ENCODE assay signal across 1 cellular context in the genomic region with DNA sequence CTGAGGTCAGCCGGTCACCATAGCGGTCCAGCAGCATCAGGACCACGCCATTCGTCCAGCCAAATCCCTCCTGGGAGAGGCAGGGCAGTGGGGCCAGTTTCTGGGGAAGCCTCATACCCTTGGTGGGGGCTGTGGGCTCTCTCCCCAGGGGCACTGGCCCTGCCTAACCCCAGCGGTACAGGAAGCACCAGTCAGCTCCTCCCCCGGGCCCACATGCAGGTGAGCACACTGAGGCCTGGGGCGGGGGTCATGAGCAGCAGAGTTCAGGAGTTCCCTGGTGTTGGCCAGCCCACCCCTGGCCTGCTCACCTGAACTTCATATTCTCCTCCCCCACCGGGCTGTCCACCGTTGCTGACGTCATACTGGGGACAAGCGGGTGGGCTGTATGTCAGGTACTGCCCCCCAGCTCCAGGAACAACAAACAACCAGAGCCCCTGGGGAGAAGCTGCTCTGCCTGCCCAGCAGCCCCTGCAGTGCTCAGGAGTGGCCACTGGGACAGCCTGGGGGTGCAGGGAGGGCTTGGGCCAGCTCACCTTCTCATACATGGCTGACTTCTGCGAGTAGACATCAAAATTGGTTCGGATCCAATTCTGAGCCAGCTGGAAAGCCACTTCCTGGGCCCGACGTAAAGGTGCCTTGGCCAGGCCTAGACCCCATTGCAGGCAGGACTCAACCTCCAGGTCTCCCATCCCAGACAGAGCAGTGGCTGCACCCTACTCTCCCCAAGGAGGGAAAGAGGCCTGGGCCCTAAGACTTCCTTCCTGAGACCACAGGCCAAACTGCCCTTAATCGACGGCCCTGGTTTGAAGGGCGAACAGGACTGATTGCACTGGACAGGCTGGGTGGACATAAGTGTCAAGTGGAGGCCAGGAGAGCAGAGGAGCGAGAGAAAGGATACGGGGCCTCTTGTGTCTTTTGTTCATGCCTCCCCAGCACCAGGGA.
TF ChIP-seq lines count a peak whose summit lies in the region.

No MANE protein-coding gene starts in this region.

TF ChIP-seq in WTC11, 78 proteins besides CTCF, POLR2A, EP300 and RAD21 (continued from another document):
- TF ChIP-seq, protein P1, sequence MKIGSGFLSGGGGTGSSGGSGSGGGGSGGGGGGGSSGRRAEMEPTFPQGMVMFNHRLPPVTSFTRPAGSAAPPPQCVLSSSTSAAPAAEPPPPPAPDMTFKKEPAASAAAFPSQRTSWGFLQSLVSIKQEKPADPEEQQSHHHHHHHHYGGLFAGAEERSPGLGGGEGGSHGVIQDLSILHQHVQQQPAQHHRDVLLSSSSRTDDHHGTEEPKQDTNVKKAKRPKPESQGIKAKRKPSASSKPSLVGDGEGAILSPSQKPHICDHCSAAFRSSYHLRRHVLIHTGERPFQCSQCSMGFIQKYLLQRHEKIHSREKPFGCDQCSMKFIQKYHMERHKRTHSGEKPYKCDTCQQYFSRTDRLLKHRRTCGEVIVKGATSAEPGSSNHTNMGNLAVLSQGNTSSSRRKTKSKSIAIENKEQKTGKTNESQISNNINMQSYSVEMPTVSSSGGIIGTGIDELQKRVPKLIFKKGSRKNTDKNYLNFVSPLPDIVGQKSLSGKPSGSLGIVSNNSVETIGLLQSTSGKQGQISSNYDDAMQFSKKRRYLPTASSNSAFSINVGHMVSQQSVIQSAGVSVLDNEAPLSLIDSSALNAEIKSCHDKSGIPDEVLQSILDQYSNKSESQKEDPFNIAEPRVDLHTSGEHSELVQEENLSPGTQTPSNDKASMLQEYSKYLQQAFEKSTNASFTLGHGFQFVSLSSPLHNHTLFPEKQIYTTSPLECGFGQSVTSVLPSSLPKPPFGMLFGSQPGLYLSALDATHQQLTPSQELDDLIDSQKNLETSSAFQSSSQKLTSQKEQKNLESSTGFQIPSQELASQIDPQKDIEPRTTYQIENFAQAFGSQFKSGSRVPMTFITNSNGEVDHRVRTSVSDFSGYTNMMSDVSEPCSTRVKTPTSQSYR (CRISPR knock-in tag; IDR thresholded peaks at IDR 0.05) = 0 out of 2 replicates have a peak, but pooled peaks have one; percentile 73
- TF ChIP-seq NR1H2 (CRISPR knock-in tag; IDR thresholded peaks at IDR 0.05) (no peak), ZNF423 (CRISPR knock-in tag; IDR thresholded peaks at IDR 0.05) (peak; percentile 43), FOXP1 (CRISPR knock-in tag; IDR thresholded peaks at IDR 0.05; ENCODE audit: borderline replicate concordance) (0 out of 2 replicates have a peak, but pooled peaks have one; percentile 4), RORB (CRISPR knock-in tag; IDR thresholded peaks at IDR 0.05) (no peak), CREM (CRISPR knock-in tag; IDR thresholded peaks at IDR 0.05) (no peak), HMGA2 (CRISPR knock-in tag; IDR thresholded peaks at IDR 0.05) (no peak), ZNF138 (CRISPR knock-in tag; conservative IDR thresholded peaks at IDR 0.05) (0 out of 2 replicates have a peak, but pooled peaks have one; percentile 64), NFATC4 (CRISPR knock-in tag; IDR thresholded peaks at IDR 0.05) (no peak), NFE2L1 (CRISPR knock-in tag; IDR thresholded peaks at IDR 0.05) (no peak)
- TF ChIP-seq, protein P2, sequence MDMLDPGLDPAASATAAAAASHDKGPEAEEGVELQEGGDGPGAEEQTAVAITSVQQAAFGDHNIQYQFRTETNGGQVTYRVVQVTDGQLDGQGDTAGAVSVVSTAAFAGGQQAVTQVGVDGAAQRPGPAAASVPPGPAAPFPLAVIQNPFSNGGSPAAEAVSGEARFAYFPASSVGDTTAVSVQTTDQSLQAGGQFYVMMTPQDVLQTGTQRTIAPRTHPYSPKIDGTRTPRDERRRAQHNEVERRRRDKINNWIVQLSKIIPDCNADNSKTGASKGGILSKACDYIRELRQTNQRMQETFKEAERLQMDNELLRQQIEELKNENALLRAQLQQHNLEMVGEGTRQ (CRISPR knock-in tag; IDR thresholded peaks at IDR 0.05) = no peak
- TF ChIP-seq, protein P3, sequence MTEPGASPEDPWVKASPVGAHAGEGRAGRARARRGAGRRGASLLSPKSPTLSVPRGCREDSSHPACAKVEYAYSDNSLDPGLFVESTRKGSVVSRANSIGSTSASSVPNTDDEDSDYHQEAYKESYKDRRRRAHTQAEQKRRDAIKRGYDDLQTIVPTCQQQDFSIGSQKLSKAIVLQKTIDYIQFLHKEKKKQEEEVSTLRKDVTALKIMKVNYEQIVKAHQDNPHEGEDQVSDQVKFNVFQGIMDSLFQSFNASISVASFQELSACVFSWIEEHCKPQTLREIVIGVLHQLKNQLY (CRISPR knock-in tag; IDR thresholded peaks at IDR 0.05) = 0 out of 2 replicates have a peak, but pooled peaks have one; percentile 48
- TF ChIP-seq, protein P4, sequence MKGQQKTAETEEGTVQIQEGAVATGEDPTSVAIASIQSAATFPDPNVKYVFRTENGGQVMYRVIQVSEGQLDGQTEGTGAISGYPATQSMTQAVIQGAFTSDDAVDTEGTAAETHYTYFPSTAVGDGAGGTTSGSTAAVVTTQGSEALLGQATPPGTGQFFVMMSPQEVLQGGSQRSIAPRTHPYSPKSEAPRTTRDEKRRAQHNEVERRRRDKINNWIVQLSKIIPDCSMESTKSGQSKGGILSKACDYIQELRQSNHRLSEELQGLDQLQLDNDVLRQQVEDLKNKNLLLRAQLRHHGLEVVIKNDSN (CRISPR knock-in tag; IDR thresholded peaks at IDR 0.05) = 0 out of 2 replicates have a peak, but pooled peaks have one; percentile 20
- TF ChIP-seq, protein P5, sequence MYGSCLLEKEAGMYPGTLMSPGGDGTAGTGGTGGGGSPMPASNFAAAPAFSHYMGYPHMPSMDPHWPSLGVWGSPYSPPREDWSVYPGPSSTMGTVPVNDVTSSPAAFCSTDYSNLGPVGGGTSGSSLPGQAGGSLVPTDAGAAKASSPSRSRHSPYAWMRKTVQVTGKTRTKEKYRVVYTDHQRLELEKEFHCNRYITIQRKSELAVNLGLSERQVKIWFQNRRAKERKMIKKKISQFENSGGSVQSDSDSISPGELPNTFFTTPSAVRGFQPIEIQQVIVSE (CRISPR knock-in tag; IDR thresholded peaks at IDR 0.05; ENCODE audit: borderline replicate concordance) = no peak
- TF ChIP-seq, protein P6, sequence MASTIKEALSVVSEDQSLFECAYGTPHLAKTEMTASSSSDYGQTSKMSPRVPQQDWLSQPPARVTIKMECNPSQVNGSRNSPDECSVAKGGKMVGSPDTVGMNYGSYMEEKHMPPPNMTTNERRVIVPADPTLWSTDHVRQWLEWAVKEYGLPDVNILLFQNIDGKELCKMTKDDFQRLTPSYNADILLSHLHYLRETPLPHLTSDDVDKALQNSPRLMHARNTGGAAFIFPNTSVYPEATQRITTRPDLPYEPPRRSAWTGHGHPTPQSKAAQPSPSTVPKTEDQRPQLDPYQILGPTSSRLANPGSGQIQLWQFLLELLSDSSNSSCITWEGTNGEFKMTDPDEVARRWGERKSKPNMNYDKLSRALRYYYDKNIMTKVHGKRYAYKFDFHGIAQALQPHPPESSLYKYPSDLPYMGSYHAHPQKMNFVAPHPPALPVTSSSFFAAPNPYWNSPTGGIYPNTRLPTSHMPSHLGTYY (CRISPR knock-in tag; IDR thresholded peaks at IDR 0.05) = no peak
- TF ChIP-seq, protein P7, sequence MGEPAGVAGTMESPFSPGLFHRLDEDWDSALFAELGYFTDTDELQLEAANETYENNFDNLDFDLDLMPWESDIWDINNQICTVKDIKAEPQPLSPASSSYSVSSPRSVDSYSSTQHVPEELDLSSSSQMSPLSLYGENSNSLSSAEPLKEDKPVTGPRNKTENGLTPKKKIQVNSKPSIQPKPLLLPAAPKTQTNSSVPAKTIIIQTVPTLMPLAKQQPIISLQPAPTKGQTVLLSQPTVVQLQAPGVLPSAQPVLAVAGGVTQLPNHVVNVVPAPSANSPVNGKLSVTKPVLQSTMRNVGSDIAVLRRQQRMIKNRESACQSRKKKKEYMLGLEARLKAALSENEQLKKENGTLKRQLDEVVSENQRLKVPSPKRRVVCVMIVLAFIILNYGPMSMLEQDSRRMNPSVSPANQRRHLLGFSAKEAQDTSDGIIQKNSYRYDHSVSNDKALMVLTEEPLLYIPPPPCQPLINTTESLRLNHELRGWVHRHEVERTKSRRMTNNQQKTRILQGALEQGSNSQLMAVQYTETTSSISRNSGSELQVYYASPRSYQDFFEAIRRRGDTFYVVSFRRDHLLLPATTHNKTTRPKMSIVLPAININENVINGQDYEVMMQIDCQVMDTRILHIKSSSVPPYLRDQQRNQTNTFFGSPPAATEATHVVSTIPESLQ (CRISPR knock-in tag; IDR thresholded peaks at IDR 0.05) = no peak
- TF ChIP-seq, protein P8, sequence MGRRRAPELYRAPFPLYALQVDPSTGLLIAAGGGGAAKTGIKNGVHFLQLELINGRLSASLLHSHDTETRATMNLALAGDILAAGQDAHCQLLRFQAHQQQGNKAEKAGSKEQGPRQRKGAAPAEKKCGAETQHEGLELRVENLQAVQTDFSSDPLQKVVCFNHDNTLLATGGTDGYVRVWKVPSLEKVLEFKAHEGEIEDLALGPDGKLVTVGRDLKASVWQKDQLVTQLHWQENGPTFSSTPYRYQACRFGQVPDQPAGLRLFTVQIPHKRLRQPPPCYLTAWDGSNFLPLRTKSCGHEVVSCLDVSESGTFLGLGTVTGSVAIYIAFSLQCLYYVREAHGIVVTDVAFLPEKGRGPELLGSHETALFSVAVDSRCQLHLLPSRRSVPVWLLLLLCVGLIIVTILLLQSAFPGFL (CRISPR knock-in tag; IDR thresholded peaks at IDR 0.05; ENCODE audit: borderline replicate concordance) = no peak
